ENCODE assay signal across 20 cellular contexts in the genomic region with DNA sequence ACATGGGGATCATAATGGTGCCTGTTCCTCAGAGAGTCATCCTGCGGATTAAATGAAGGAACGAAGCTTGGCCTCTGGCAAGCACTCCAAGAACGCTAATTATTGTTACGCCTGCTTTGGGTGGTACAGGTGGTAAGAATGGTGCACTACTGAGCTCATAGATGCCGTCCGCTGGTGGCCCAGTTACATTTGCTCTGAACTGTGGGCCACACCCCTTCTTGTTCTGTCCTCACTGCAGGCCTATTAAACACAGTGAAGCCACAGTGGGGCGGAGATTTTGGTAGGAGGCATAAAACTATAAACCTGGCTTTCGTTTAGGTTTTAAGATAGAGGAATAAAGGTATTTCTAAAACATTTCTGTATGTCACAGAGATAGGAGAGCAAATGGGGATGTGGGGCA.
"Had no signal": no experiment of that assay in that cellular context is flagged by ENCODE, and none has a peak within 500 bp of the region (broad histone marks: within the 10 kb centered on the region; RNA-seq: fewer than 3 reads in every experiment).

No MANE protein-coding gene starts in this region.

- H3K36me3 ChIP-seq: SJCRH30 had no signal

- ATAC-seq: Panc1, SK-N-SH treated with all-trans-retinoic acid at 6 μM for 48 hours had no signal

- H3K4me1 ChIP-seq: SJCRH30 had no signal

- H3K27me3 ChIP-seq: SJCRH30 had no signal

- H3K27ac ChIP-seq: RWPE1, SJCRH30 had no signal

- H3K4me3 ChIP-seq: SJCRH30 had no signal

- H3K9me3 ChIP-seq: SJCRH30 had no signal

- DNase-seq: Karpas-422, KG1, MM.1S, NCI-H1092 treated with DMSO at 0.1 percent for 48 hours, NCI-H1436, NCI-H187, NCI-H2029, NCI-H2081 treated with DMSO at 0.1 percent for 48 hours, NCI-H2171, NCI-H226, NCI-H446, NCI-H510A, NCI-H524 treated with DMSO at 0.1 percent for 48 hours, NCI-H69, NCI-H774, SHP77 treated with DMSO at 0.1 percent for 48 hours, SJCRH30 had no signal
